In the genomic region with DNA sequence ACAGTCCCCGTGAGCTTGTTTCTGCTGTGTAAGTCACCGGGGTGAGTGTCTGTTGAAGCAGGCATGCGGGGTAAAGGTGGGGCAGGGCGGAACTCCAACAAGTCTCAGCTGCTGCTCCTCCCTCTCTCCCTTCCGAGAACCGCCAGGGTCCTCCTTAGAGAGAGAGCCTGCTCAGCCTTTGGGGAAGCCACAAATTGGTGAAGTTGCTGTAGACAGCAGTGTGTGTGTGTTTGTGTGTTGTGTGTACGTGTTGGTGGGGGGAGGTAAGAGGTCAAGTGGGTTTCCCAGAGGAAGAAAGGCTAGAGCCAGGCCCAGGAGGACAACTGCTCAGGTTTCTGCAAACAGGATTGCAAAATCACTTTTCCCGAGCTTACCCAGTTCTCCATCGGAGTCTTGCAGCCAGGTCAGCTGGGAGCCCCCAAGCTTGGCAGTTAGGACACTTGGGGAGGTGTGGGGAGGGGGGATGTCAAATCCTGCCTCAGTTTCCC, we compare ENCODE assay signal across 1 cellular context.
TF ChIP-seq lines count a peak whose summit lies in the region.

No MANE protein-coding gene starts in this region.

TF ChIP-seq in GM23338, 12 proteins besides CTCF, POLR2A, EP300 and RAD21 (continued from another document):
- TF ChIP-seq, protein P1, sequence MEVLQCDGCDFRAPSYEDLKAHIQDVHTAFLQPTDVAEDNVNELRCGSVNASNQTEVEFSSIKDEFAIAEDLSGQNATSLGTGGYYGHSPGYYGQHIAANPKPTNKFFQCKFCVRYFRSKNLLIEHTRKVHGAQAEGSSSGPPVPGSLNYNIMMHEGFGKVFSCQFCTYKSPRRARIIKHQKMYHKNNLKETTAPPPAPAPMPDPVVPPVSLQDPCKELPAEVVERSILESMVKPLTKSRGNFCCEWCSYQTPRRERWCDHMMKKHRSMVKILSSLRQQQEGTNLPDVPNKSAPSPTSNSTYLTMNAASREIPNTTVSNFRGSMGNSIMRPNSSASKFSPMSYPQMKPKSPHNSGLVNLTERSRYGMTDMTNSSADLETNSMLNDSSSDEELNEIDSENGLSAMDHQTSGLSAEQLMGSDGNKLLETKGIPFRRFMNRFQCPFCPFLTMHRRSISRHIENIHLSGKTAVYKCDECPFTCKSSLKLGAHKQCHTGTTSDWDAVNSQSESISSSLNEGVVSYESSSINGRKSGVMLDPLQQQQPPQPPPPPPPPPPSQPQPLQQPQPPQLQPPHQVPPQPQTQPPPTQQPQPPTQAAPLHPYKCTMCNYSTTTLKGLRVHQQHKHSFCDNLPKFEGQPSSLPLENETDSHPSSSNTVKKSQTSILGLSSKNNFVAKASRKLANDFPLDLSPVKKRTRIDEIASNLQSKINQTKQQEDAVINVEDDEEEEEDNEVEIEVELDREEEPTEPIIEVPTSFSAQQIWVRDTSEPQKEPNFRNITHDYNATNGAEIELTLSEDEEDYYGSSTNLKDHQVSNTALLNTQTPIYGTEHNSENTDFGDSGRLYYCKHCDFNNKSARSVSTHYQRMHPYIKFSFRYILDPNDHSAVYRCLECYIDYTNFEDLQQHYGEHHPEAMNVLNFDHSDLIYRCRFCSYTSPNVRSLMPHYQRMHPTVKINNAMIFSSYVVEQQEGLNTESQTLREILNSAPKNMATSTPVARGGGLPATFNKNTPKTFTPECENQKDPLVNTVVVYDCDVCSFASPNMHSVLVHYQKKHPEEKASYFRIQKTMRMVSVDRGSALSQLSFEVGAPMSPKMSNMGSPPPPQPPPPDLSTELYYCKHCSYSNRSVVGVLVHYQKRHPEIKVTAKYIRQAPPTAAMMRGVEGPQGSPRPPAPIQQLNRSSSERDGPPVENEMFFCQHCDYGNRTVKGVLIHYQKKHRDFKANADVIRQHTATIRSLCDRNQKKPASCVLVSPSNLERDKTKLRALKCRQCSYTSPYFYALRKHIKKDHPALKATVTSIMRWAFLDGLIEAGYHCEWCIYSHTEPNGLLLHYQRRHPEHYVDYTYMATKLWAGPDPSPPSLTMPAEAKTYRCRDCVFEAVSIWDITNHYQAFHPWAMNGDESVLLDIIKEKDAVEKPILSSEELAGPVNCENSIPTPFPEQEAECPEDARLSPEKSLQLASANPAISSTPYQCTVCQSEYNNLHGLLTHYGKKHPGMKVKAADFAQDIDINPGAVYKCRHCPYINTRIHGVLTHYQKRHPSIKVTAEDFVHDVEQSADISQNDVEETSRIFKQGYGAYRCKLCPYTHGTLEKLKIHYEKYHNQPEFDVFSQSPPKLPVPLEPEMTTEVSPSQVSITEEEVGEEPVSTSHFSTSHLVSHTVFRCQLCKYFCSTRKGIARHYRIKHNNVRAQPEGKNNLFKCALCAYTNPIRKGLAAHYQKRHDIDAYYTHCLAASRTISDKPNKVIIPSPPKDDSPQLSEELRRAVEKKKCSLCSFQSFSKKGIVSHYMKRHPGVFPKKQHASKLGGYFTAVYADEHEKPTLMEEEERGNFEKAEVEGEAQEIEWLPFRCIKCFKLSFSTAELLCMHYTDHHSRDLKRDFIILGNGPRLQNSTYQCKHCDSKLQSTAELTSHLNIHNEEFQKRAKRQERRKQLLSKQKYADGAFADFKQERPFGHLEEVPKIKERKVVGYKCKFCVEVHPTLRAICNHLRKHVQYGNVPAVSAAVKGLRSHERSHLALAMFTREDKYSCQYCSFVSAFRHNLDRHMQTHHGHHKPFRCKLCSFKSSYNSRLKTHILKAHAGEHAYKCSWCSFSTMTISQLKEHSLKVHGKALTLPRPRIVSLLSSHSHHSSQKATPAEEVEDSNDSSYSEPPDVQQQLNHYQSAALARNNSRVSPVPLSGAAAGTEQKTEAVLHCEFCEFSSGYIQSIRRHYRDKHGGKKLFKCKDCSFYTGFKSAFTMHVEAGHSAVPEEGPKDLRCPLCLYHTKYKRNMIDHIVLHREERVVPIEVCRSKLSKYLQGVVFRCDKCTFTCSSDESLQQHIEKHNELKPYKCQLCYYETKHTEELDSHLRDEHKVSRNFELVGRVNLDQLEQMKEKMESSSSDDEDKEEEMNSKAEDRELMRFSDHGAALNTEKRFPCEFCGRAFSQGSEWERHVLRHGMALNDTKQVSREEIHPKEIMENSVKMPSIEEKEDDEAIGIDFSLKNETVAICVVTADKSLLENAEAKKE (CRISPR knock-in tag; IDR thresholded peaks at IDR 0.05) = no peak
- no peak for TF ChIP-seq REST (IDR thresholded peaks at IDR 0.05; ENCODE audit: unreplicated experiment)
TF ChIP-seq in GM23338: peak in this region for 0.
